Comparison of ENCODE assay signal across 7 cellular contexts in genomic region chr11:81237139-81237538, GRCh38.
DNase-seq lines count a peak whose midpoint lies in the region; ATAC-seq and TF ChIP-seq lines count a peak whose summit lies in the region.

No MANE protein-coding gene starts in this region.

- peaks cover 2% of the 10 kb centered on the region for H3K4me1 Mint-ChIP-seq in glutamatergic neuron (ENCODE audit: low read depth, unreplicated experiment)

- no peak overlapping the region for H3K27ac ChIP-seq in testis

- no peak overlapping the region for H3K4me3 ChIP-seq in Jurkat, Clone E6-1 (ENCODE audit: low read length)
- no peak overlapping the region for H3K4me3 ChIP-seq in testis

- 75 to 76% methylated on average over 1 of the region's 1 CpG for WGBS in testis, 2 donors

- no peaks in the 10 kb centered on the region for H3K27me3 ChIP-seq in testis

- no peaks in the 10 kb centered on the region for H3K9me3 ChIP-seq in testis

- no peaks in the 10 kb centered on the region for H3K36me3 ChIP-seq in testis (ENCODE audit: low read depth, missing control alignments)

- no peak for TF ChIP-seq POLR2A in testis (IDR thresholded peaks at IDR 0.05)

- no peak overlapping the region for H3K27ac Mint-ChIP-seq in glutamatergic neuron (ENCODE audit: unreplicated experiment)

- TF ChIP-seq CTCF in glutamatergic neuron (IDR thresholded peaks at IDR 0.05; ENCODE audit: partially characterized antibody, unreplicated experiment) (peak; percentile 53), testis (IDR thresholded peaks at IDR 0.05) (peak; percentile 32 to 40 (median 36))

- no peaks in the 10 kb centered on the region for H3K9me3 Mint-ChIP-seq in glutamatergic neuron (ENCODE audit: unreplicated experiment)

- H3K4me1 ChIP-seq in testis, result peaks cover 2% of the 10 kb centered on the region

- ATAC-seq in GM18508 (IDR thresholded peaks at IDR 0.05; ENCODE audit: insufficient read depth, unreplicated experiment) (peak; percentile 64), HG02571 (IDR thresholded peaks at IDR 0.05; ENCODE audit: unreplicated experiment) (no peak)

- H3K4me3 Mint-ChIP-seq in glutamatergic neuron (ENCODE audit: unreplicated experiment), result no peak overlapping the region

- H3K36me3 Mint-ChIP-seq in glutamatergic neuron (ENCODE audit: unreplicated experiment), result no peaks in the 10 kb centered on the region

- peak; percentile 31 for DNase-seq in Jurkat, Clone E6-1 (ENCODE audit: low read depth, low spot score)
- DNase-seq in RPMI8226 (peak; percentile 74), glutamatergic neuron (no peak), testis (peak; percentile 25), AG08396 (ENCODE audit: low spot score) (no peak)

- H3K27me3 Mint-ChIP-seq in glutamatergic neuron (ENCODE audit: unreplicated experiment), result no peaks in the 10 kb centered on the region

- intact Hi-C loops in testis (cut with DNase I; ENCODE audit: low total_unique reads), result no loop called here

Comparison
In these comparisons a context has a peak if more than half of its experiments do, and no peak if none do; other contexts are left out.
1. DNase-seq: peak in Jurkat, Clone E6-1 (single experiment), RPMI8226 (single experiment) and testis (single experiment); none in glutamatergic neuron (single experiment) and AG08396 (single experiment).